20 cellular contexts compared by ENCODE assay signal in the genomic region with DNA sequence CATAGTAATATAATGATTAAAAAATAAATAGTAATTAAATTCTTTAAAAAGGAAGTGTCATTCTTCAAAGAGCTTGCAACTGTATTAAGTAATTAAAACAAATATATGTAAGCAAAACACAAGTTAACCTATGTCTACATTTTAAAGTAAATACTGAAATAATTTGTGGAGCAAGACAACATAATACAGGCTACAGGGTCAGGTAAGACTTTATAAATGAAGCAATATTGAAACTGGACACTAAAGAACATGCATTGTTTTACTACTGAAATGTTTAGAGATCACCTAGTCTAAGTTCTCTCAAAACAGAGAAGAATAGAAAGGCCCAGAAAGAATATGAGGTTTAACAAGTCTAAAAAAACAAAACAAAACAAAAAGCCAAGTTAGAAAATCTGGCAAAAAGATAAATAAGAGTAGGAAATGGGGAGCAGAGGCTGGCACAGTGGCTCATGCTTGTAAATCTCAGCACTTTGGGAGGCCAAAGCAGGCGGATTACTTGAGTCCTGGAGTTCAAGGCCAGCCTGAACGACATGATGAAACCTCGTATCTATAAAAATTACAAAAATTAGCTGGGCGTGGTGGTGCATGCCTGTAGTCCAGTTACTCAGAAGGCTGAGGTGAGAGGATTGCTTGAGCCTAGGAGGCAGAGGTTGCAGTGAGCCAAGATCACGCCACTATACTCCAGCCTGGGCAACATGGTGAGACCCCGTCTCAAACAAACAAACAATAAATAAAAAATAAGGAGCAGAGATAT. TPM values are rescaled to one million over a fixed set of nuclear protein-coding genes. Genes with fewer than 3 reads are reported as not detected.
DNase-seq lines count a peak whose midpoint lies in the region; ATAC-seq and TF ChIP-seq lines count a peak whose summit lies in the region.
"Had no signal": no experiment of that assay in that cellular context is flagged by ENCODE, and none has a peak within 500 bp of the region (broad histone marks: within the 10 kb centered on the region; RNA-seq: fewer than 3 reads in every experiment).

No MANE protein-coding gene starts in this region.

- DNase-seq in adrenal gland = peak; percentile 25 to 84 (median 73)
- DNase-seq in lung microvascular endothelial cell (ENCODE audit: low read depth in 2 of 2) = peak; percentile 2 to 4
- no peak for DNase-seq in central memory CD4-positive, alpha-beta T cell
- DNase-seq in lower leg skin (ENCODE audit: low spot score in 2 of 2) = no peak
- DNase-seq in dedifferentiated amniotic fluid mesenchymal stem cell (ENCODE audit: extremely low spot score) = no peak
- DNase-seq: activated CD4-positive, alpha-beta T cell treated with anti-CD3 and anti-CD28 coated beads, Interleukin-2, amount 50 U/mL, for 4 hours; activated naive CD8-positive, alpha-beta T cell treated with anti-CD3 and anti-CD28 coated beads, Interleukin-2, amount 10 ng/mL, durations not matched to agents 7 days and 5 days; activated T-cell treated with anti-CD3 and anti-CD28 coated beads, Interleukin-2, amount 50 U/mL, for 4 hours; NCI-H1048; NCI-H2081 treated with DMSO at 0.1 percent for 48 hours; NCI-H446 treated with DMSO at 0.1 percent for 48 hours; NK-92 treated with Interleukin-12 subunit alpha and Interleukin-12 subunit beta, amount 100 ng/mL, for 24 hours; occipital lobe; retina; thyroid gland had no signal

- TF ChIP-seq POLR2A in adrenal gland (IDR thresholded peaks at IDR 0.05) (no peak), lower leg skin (IDR thresholded peaks at IDR 0.05) (no peak)

- intact Hi-C loops in adrenal gland (cut with DNase I) = no loop called here
- intact Hi-C loops in lower leg skin (cut with DNase I; ENCODE audit: low total_unique reads) = no loop called here

- H3K4me1 ChIP-seq in adrenal gland (replicated peaks in 1 of 2) = peaks cover 12 to 26% of the 10 kb centered on the region in 2 donors
- H3K4me1 ChIP-seq: thyroid gland had no signal

- 36 to 45% (median 42%) methylated on average over 6 of the region's 6 CpGs for WGBS in adrenal gland, 4 donors
- WGBS in lower leg skin, 2 donors = 89 to 90% methylated on average over 6 of the region's 6 CpGs

- no peak for TF ChIP-seq CTCF in 22Rv1 (IDR thresholded peaks at IDR 0.05)
- no peak for TF ChIP-seq CTCF in adrenal gland (IDR thresholded peaks at IDR 0.05)
- TF ChIP-seq CTCF in lower leg skin (IDR thresholded peaks at IDR 0.05) = no peak

- ATAC-seq in HG03097 (IDR thresholded peaks at IDR 0.05; ENCODE audit: low FRiP score, unreplicated experiment) (peak; percentile 4), GM18907 (IDR thresholded peaks at IDR 0.05; ENCODE audit: unreplicated experiment) (no peak)
- ATAC-seq: activated T-cell treated with anti-CD3 and anti-CD28 coated beads, Interleukin-2, amount 50 U/mL, for 4 hours had no signal

- no peaks in the 10 kb centered on the region for H3K36me3 ChIP-seq in adrenal gland (replicated peaks in 1 of 2)

- H3K4me3 ChIP-seq in adrenal gland = no peak overlapping the region
- no peak overlapping the region for H3K4me3 ChIP-seq in lower leg skin (ENCODE audit: low read depth, poor library complexity, severe bottlenecking)
- H3K4me3 ChIP-seq: esophagus muscularis mucosa, SK-N-MC, thyroid gland had no signal

- peak overlapping the region; percentile 80 for H3K27ac ChIP-seq in 22Rv1
- peak overlapping the region in 4 of 5 donors; percentile 3 to 54 (median 24) for H3K27ac ChIP-seq in adrenal gland
- H3K27ac ChIP-seq: esophagus muscularis mucosa, SK-N-MC, thyroid gland had no signal

- no peaks in the 10 kb centered on the region for H3K27me3 ChIP-seq in adrenal gland
- H3K27me3 ChIP-seq: esophagus muscularis mucosa, thyroid gland had no signal

- no peaks in the 10 kb centered on the region for H3K9me3 ChIP-seq in adrenal gland (replicated peaks in 1 of 3)
- H3K9me3 ChIP-seq: esophagus muscularis mucosa, thyroid gland had no signal

RNA-seq across cellular contexts. Expression of gene VPS54, which starts 34.4 kb away (rescaled TPM):
- total RNA-seq in adrenal gland = 10 to 100 TPM; 15.3 to 33.1 (median 19.0) TPM
- polyA plus RNA-seq in adrenal gland = 10 to 100 TPM; 15.1 to 27.5 (median 18.0) TPM
- total RNA-seq in lung microvascular endothelial cell = 13.9 and 15.7 TPM in 2 replicates
- 10 to 100 TPM; 14.8 to 26.4 (median 20.9) TPM for total RNA-seq in lower leg skin

Comparison
In these comparisons a context has a peak if more than half of its experiments do, and no peak if none do; other contexts are left out.
1. DNase-seq: peak in adrenal gland (7 of 7) and lung microvascular endothelial cell (2 of 2); none in central memory CD4-positive, alpha-beta T cell (single experiment), lower leg skin (0 of 2) and dedifferentiated amniotic fluid mesenchymal stem cell (single experiment).